ENCODE assay signal across 8 cellular contexts in the genomic region with DNA sequence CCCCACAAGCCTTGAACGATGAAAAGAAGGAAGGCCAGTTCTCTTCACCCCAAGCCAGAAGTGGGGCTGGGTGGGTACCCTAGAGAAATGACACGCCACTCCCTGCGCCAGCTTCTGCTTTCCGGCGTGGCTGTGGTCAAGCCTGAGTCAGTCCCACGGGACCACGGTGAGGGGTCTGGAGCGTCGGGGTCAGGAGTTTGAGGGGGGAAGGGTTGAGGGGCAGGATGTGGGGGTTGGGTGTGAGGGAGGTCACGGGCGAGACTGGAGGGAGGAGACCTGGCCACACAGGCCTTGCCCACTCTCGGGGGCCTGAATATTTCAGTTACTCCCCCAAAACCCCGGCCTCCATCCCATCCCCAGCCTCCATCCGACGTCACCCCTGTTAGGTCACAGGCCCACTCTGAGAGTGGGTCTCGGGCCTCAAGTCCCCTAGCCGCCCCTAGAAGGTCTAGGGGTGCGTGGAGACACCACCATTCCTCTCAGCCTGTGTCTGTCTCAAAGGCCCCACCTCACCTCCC. TPM values are rescaled to one million over a fixed set of nuclear protein-coding genes. Genes with fewer than 3 reads are reported as not detected.
DNase-seq lines count a peak whose midpoint lies in the region; ATAC-seq and TF ChIP-seq lines count a peak whose summit lies in the region.

No MANE protein-coding gene starts in this region.

- H3K27me3 ChIP-seq in HUES6 (ENCODE audit: control insufficient read depth, insufficient read depth, low read length) = peaks cover 16% of the 10 kb centered on the region
- H3K27me3 ChIP-seq in muscle layer of colon (ENCODE audit: control insufficient read depth in 1 of 2, insufficient read depth in 2 of 2, low read length in 2 of 2) = no peaks in the 10 kb centered on the region

- no peak overlapping the region for H3K27ac Mint-ChIP-seq in chondrocyte (ENCODE audit: unreplicated experiment)

- H3K36me3 ChIP-seq in HUES6 (ENCODE audit: control insufficient read depth, insufficient read depth, low read length) (peaks cover 26% of the 10 kb centered on the region), muscle layer of colon (ENCODE audit: insufficient read depth, low read length) (peaks cover 10% of the 10 kb centered on the region)

- DNase-seq in chondrocyte (ENCODE audit: low spot score) = no peak
- DNase-seq in NCI-H1436 treated with DMSO at 0.1 percent for 48 hours (lab: John Stamatoyannopoulos, UW) = no peak
- DNase-seq in HT-29 (ENCODE audit: low spot score) = no peak
- DNase-seq in activated gamma-delta T cell treated with Interleukin-2 at 50 U/mL for 16 hours = no peak
- DNase-seq in NCI-H187 treated with DMSO at 0.1 percent for 48 hours (lab: John Stamatoyannopoulos, UW) = no peak

- H3K9me3 ChIP-seq in HUES6 (ENCODE audit: control insufficient read depth, insufficient read depth, low read depth, low read length) (no peaks in the 10 kb centered on the region), muscle layer of colon (ENCODE audit: low read length) (no peaks in the 10 kb centered on the region)

- H3K4me1 Mint-ChIP-seq in chondrocyte (ENCODE audit: low read depth) = peaks cover 8% of the 10 kb centered on the region

- H3K9ac ChIP-seq in HUES6 (ENCODE audit: low read length) (no peak overlapping the region), muscle layer of colon (ENCODE audit: low read length) (peak overlapping the region; percentile 27)

- H3K9me3 Mint-ChIP-seq in chondrocyte (ENCODE audit: low read depth) = no peaks in the 10 kb centered on the region

- H3K4me3 Mint-ChIP-seq in chondrocyte (ENCODE audit: unreplicated experiment) = peak overlapping the region; percentile 77

- H3K27ac ChIP-seq in HUES6 (ENCODE audit: low read depth, low read length) (no peak overlapping the region), muscle layer of colon (ENCODE audit: low read depth, low read length) (peak overlapping the region; percentile 75)

- ATAC-seq in GM19025 (IDR thresholded peaks at IDR 0.05; ENCODE audit: low read depth, unreplicated experiment) = peak; percentile 4

- peaks cover 7% of the 10 kb centered on the region for H3K27me3 Mint-ChIP-seq in chondrocyte (ENCODE audit: low read depth)

- H3K4me1 ChIP-seq in HUES6 (ENCODE audit: control insufficient read depth, insufficient read depth, low read length) (peaks cover 9% of the 10 kb centered on the region; the same call in 1 of the 2 replicates), muscle layer of colon (ENCODE audit: insufficient read depth, low read length) (peaks cover 9% of the 10 kb centered on the region)

- no peak for TF ChIP-seq CTCF in chondrocyte (IDR thresholded peaks at IDR 0.05)

- H3K4me3 ChIP-seq in HUES6 (ENCODE audit: low read depth, low read length) (peak overlapping the region; percentile 69), muscle layer of colon (ENCODE audit: low read depth in 1 of 2, low read length in 2 of 2) (peak overlapping the region; percentile 73 to 80)

- peaks cover 11% of the 10 kb centered on the region for H3K36me3 Mint-ChIP-seq in chondrocyte (ENCODE audit: low read depth)

RNA-seq across cellular contexts. Expression of a gene that starts 0.5 kb away (rescaled TPM):
- 0.33 to 2.1 TPM (median 1.7 TPM) in 3 replicates for total RNA-seq in chondrocyte
- total RNA-seq in HT-29 (2014; rRNA removed; shearing (Covaris generic)) = 58.9 and 74.6 TPM in 2 replicates

RNA-seq across cellular contexts. Expression of a gene that starts 19.9 kb away (rescaled TPM):
- 10.9 to 14.2 TPM (median 12.8 TPM) in 3 replicates for total RNA-seq in chondrocyte
- total RNA-seq in HT-29 (2014; rRNA removed; shearing (Covaris generic)) = 42.3 and 54.3 TPM in 2 replicates

RNA-seq across cellular contexts. Expression of a gene that starts 20.1 kb away (rescaled TPM):
- total RNA-seq in chondrocyte = 67.6 to 96.3 TPM (median 73.1 TPM) in 3 replicates
- 26.4 and 37.7 TPM in 2 replicates for total RNA-seq in HT-29 (2014; rRNA removed; shearing (Covaris generic))

RNA-seq across cellular contexts. Expression of a gene that starts 30.7 kb away (rescaled TPM):
- total RNA-seq in chondrocyte = 3.4 to 6.1 TPM (median 3.8 TPM) in 3 replicates
- 1.2 and 2.7 TPM in 2 replicates for total RNA-seq in HT-29 (2014; rRNA removed; shearing (Covaris generic))

RNA-seq across cellular contexts. Expression of a gene that starts 53.1 kb away (rescaled TPM):
- 2.9 to 3.4 TPM in 2 of 3 replicates, not detected in the other for total RNA-seq in chondrocyte
- total RNA-seq in HT-29 (2014; rRNA removed; shearing (Covaris generic)) = 3.4 TPM in 1 of 2 replicates, not detected in the other

Comparison
In these comparisons a context has a peak if more than half of its experiments do, and no peak if none do; other contexts are left out.
1. RNA of a gene that starts 0.5 kb away (total RNA-seq): 58.9 to 74.6 TPM in HT-29; 0.33 to 2.1 TPM in chondrocyte; every median in the first group is over 10 times any median in the second.